1 cellular context compared by ENCODE assay signal in genomic region chr22:19870153-19871022, GRCh38.
TF ChIP-seq lines count a peak whose summit lies in the region.

No MANE protein-coding gene starts in this region.

TF ChIP-seq in H1, 55 proteins besides CTCF, POLR2A, EP300 and RAD21:
- TF ChIP-seq EGR1 (IDR thresholded peaks at IDR 0.05; ENCODE audit: borderline replicate concordance, low read depth, low read length) = no peak
- no peak for TF ChIP-seq SP4 (IDR thresholded peaks at IDR 0.05; ENCODE audit: low read length)
- TF ChIP-seq TEAD4 (IDR thresholded peaks at IDR 0.05; ENCODE audit: low read depth, low read length) = no peak
- no peak for TF ChIP-seq BCL11A (IDR thresholded peaks at IDR 0.05; ENCODE audit: low read depth in 2 of 2, low read length in 2 of 2)
- no peak for TF ChIP-seq RXRA (IDR thresholded peaks at IDR 0.05; ENCODE audit: insufficient read depth, low read depth, low read length)
- TF ChIP-seq CBX5 (IDR thresholded peaks at IDR 0.05; ENCODE audit: low read depth, low read length) = no peak
- no peak for TF ChIP-seq SAP30 (IDR thresholded peaks at IDR 0.05; ENCODE audit: insufficient read depth, insufficient replicate concordance, low read length)
- no peak for TF ChIP-seq SUZ12 (IDR thresholded peaks at IDR 0.05; ENCODE audit: low read length)
- no peak for TF ChIP-seq CBX8 (IDR thresholded peaks at IDR 0.05; ENCODE audit: borderline replicate concordance, low read depth, low read length)
- no peak for TF ChIP-seq TCF12 (IDR thresholded peaks at IDR 0.05; ENCODE audit: low read depth, low read length)
- TF ChIP-seq POU5F1 (IDR thresholded peaks at IDR 0.05; ENCODE audit: low read depth, low read length) = no peak
